ENCODE assay signal across 1 cellular context in the genomic region with DNA sequence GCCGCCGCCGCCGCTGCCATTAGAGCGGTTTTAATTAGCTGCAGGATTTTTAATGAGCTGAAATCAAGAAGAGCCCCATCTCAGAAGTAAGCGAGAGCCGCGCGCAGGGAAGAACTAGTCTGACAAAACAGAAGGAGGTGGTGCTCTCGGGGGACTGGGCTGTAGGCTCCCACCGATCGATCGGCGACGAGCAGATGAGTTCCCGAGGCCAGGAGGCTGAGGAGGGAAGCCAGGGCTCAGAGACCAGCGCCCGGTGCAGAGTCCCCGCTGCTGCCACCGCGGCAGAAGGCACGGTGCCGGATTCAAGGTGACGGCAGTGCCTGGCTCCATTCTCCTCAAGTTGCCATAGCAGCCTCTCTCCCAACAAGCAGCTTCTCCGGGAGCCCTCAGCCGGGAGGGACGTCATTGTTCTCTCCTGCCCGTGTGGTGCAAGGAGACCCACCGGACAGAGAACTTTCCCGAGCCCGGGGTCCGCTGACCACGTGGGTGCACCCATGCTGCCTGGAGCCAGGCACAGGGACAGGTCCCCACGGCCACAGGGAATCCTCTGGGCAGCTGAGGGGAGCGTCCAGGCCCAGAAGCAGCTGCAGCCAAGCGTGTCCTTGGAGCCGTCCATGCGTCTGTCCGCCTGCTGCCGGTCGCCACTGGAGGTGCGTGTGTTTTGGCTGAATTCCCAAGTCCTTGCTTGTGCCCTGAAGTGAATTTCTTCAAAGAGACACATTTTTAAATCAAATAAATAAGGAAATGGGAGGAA.
TF ChIP-seq lines count a peak whose summit lies in the region.

No MANE protein-coding gene starts in this region.

TF ChIP-seq in HEK293, 187 proteins besides CTCF, POLR2A, EP300 and RAD21 (continued from another document and continues in another):
- TF ChIP-seq, protein P1, sequence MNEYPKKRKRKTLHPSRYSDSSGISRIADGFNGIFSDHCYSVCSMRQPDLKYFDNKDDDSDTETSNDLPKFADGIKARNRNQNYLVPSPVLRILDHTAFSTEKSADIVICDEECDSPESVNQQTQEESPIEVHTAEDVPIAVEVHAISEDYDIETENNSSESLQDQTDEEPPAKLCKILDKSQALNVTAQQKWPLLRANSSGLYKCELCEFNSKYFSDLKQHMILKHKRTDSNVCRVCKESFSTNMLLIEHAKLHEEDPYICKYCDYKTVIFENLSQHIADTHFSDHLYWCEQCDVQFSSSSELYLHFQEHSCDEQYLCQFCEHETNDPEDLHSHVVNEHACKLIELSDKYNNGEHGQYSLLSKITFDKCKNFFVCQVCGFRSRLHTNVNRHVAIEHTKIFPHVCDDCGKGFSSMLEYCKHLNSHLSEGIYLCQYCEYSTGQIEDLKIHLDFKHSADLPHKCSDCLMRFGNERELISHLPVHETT (tag by site-specific recombination; IDR thresholded peaks at IDR 0.05) = no peak
- TF ChIP-seq ZNF169 (tag by site-specific recombination; IDR thresholded peaks at IDR 0.05) = no peak
- TF ChIP-seq, protein P2, sequence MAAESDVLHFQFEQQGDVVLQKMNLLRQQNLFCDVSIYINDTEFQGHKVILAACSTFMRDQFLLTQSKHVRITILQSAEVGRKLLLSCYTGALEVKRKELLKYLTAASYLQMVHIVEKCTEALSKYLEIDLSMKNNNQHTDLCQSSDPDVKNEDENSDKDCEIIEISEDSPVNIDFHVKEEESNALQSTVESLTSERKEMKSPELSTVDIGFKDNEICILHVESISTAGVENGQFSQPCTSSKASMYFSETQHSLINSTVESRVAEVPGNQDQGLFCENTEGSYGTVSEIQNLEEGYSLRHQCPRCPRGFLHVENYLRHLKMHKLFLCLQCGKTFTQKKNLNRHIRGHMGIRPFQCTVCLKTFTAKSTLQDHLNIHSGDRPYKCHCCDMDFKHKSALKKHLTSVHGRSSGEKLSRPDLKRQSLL (tag by site-specific recombination; IDR thresholded peaks at IDR 0.05) = no peak
- TF ChIP-seq ZFP37 (tag by site-specific recombination; IDR thresholded peaks at IDR 0.05) = no peak
- TF ChIP-seq ZNF184 (tag by site-specific recombination; IDR thresholded peaks at IDR 0.05) = no peak
- no peak for TF ChIP-seq ZNF175 (tag by site-specific recombination; IDR thresholded peaks at IDR 0.05)
- no peak for TF ChIP-seq ZNF354C (tag by site-specific recombination; IDR thresholded peaks at IDR 0.05; ENCODE audit: borderline replicate concordance, low read depth)
- TF ChIP-seq ZNF792 (tag by site-specific recombination; IDR thresholded peaks at IDR 0.05) = no peak
- TF ChIP-seq YY1 (tag by site-specific recombination; IDR thresholded peaks at IDR 0.05) = no peak
- TF ChIP-seq, protein P3, sequence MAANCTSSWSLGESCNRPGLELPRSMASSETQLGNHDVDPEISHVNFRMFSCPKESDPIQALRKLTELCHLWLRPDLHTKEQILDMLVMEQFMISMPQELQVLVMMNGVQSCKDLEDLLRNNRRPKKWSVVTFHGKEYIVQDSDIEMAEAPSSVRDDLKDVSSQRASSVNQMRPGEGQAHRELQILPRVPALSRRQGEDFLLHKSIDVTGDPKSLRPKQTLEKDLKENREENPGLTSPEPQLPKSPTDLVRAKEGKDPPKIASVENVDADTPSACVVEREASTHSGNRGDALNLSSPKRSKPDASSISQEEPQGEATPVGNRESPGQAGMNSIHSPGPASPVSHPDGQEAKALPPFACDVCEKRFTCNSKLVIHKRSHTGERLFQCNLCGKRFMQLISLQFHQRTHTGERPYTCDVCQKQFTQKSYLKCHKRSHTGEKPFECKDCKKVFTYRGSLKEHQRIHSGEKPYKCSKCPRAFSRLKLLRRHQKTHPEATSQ (tag by site-specific recombination; IDR thresholded peaks at IDR 0.05) = no peak
- TF ChIP-seq, protein P4, sequence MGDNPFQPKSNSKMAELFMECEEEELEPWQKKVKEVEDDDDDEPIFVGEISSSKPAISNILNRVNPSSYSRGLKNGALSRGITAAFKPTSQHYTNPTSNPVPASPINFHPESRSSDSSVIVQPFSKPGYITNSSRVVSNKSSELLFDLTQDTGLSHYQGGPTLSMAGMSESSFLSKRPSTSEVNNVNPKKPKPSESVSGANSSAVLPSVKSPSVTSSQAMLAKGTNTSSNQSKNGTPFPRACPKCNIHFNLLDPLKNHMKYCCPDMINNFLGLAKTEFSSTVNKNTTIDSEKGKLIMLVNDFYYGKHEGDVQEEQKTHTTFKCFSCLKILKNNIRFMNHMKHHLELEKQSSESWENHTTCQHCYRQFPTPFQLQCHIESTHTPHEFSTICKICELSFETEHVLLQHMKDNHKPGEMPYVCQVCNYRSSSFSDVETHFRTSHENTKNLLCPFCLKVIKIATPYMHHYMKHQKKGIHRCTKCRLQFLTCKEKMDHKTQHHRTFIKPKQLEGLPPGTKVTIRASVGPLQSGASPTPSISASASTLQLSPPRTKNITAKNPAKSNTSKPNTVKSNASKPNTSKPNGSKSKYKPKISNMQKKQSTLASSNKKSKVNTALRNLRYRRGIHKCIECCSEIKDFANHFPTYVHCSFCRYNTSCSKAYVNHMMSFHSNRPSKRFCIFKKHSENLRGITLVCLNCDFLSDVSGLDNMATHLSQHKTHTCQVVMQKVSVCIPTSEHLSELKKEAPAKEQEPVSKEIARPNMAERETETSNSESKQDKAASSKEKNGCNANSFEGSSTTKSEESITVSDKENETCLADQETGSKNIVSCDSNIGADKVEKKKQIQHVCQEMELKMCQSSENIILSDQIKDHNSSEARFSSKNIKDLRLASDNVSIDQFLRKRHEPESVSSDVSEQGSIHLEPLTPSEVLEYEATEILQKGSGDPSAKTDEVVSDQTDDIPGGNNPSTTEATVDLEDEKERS (tag by site-specific recombination; IDR thresholded peaks at IDR 0.05) = no peak
- TF ChIP-seq ZNF146 (tag by site-specific recombination; IDR thresholded peaks at IDR 0.05) = no peak
- TF ChIP-seq ZNF776 (tag by site-specific recombination; IDR thresholded peaks at IDR 0.05; ENCODE audit: borderline replicate concordance) = no peak
- TF ChIP-seq, protein P5, sequence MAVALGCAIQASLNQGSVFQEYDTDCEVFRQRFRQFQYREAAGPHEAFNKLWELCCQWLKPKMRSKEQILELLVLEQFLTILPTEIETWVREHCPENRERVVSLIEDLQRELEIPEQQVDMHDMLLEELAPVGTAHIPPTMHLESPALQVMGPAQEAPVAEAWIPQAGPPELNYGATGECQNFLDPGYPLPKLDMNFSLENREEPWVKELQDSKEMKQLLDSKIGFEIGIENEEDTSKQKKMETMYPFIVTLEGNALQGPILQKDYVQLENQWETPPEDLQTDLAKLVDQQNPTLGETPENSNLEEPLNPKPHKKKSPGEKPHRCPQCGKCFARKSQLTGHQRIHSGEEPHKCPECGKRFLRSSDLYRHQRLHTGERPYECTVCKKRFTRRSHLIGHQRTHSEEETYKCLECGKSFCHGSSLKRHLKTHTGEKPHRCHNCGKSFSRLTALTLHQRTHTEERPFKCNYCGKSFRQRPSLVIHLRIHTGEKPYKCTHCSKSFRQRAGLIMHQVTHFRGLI (tag by site-specific recombination; IDR thresholded peaks at IDR 0.05) = no peak; the same call in 1 of the 2 replicates
- TF ChIP-seq ZNF302 (tag by site-specific recombination; IDR thresholded peaks at IDR 0.05; ENCODE audit: low read depth) = no peak
- TF ChIP-seq ZIC2 (tag by site-specific recombination; IDR thresholded peaks at IDR 0.05) = peak; percentile 53
- peak; percentile 25; the same call in 1 of the 2 replicates for TF ChIP-seq ZNF341 (tag by site-specific recombination; IDR thresholded peaks at IDR 0.05; ENCODE audit: low read depth)
- TF ChIP-seq, protein P6, sequence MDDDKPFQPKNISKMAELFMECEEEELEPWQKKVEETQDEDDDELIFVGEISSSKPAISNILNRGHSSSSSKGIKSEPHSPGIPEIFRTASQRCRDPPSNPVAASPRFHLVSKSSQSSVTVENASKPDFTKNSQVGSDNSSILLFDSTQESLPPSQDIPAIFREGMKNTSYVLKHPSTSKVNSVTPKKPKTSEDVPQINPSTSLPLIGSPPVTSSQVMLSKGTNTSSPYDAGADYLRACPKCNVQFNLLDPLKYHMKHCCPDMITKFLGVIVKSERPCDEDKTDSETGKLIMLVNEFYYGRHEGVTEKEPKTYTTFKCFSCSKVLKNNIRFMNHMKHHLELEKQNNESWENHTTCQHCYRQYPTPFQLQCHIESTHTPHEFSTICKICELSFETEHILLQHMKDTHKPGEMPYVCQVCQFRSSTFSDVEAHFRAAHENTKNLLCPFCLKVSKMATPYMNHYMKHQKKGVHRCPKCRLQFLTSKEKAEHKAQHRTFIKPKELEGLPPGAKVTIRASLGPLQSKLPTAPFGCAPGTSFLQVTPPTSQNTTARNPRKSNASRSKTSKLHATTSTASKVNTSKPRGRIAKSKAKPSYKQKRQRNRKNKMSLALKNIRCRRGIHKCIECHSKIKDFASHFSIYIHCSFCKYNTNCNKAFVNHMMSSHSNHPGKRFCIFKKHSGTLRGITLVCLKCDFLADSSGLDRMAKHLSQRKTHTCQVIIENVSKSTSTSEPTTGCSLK (tag by site-specific recombination; IDR thresholded peaks at IDR 0.05) = no peak
- TF ChIP-seq, protein P7, sequence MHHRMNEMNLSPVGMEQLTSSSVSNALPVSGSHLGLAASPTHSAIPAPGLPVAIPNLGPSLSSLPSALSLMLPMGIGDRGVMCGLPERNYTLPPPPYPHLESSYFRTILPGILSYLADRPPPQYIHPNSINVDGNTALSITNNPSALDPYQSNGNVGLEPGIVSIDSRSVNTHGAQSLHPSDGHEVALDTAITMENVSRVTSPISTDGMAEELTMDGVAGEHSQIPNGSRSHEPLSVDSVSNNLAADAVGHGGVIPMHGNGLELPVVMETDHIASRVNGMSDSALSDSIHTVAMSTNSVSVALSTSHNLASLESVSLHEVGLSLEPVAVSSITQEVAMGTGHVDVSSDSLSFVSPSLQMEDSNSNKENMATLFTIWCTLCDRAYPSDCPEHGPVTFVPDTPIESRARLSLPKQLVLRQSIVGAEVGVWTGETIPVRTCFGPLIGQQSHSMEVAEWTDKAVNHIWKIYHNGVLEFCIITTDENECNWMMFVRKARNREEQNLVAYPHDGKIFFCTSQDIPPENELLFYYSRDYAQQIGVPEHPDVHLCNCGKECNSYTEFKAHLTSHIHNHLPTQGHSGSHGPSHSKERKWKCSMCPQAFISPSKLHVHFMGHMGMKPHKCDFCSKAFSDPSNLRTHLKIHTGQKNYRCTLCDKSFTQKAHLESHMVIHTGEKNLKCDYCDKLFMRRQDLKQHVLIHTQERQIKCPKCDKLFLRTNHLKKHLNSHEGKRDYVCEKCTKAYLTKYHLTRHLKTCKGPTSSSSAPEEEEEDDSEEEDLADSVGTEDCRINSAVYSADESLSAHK (tag by site-specific recombination; IDR thresholded peaks at IDR 0.05) = no peak
- TF ChIP-seq SCRT1 (tag by site-specific recombination; IDR thresholded peaks at IDR 0.05; ENCODE audit: borderline replicate concordance) = no peak
- TF ChIP-seq, protein P8, sequence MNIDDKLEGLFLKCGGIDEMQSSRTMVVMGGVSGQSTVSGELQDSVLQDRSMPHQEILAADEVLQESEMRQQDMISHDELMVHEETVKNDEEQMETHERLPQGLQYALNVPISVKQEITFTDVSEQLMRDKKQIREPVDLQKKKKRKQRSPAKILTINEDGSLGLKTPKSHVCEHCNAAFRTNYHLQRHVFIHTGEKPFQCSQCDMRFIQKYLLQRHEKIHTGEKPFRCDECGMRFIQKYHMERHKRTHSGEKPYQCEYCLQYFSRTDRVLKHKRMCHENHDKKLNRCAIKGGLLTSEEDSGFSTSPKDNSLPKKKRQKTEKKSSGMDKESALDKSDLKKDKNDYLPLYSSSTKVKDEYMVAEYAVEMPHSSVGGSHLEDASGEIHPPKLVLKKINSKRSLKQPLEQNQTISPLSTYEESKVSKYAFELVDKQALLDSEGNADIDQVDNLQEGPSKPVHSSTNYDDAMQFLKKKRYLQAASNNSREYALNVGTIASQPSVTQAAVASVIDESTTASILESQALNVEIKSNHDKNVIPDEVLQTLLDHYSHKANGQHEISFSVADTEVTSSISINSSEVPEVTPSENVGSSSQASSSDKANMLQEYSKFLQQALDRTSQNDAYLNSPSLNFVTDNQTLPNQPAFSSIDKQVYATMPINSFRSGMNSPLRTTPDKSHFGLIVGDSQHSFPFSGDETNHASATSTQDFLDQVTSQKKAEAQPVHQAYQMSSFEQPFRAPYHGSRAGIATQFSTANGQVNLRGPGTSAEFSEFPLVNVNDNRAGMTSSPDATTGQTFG (tag by site-specific recombination; IDR thresholded peaks at IDR 0.05; ENCODE audit: borderline replicate concordance) = no peak
- no peak for TF ChIP-seq ZNF24 (tag by site-specific recombination; IDR thresholded peaks at IDR 0.05)
- TF ChIP-seq, protein P9, sequence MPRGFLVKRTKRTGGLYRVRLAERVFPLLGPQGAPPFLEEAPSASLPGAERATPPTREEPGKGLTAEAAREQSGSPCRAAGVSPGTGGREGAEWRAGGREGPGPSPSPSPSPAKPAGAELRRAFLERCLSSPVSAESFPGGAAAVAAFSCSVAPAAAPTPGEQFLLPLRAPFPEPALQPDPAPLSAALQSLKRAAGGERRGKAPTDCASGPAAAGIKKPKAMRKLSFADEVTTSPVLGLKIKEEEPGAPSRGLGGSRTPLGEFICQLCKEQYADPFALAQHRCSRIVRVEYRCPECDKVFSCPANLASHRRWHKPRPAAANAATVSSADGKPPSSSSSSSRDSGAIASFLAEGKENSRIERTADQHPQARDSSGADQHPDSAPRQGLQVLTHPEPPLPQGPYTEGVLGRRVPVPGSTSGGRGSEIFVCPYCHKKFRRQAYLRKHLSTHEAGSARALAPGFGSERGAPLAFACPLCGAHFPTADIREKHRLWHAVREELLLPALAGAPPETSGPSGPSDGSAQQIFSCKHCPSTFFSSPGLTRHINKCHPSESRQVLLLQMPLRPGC (tag by site-specific recombination; IDR thresholded peaks at IDR 0.05) = no peak
- TF ChIP-seq GLIS2 (tag by site-specific recombination; IDR thresholded peaks at IDR 0.05) = peak; percentile 92
- TF ChIP-seq, protein P10, sequence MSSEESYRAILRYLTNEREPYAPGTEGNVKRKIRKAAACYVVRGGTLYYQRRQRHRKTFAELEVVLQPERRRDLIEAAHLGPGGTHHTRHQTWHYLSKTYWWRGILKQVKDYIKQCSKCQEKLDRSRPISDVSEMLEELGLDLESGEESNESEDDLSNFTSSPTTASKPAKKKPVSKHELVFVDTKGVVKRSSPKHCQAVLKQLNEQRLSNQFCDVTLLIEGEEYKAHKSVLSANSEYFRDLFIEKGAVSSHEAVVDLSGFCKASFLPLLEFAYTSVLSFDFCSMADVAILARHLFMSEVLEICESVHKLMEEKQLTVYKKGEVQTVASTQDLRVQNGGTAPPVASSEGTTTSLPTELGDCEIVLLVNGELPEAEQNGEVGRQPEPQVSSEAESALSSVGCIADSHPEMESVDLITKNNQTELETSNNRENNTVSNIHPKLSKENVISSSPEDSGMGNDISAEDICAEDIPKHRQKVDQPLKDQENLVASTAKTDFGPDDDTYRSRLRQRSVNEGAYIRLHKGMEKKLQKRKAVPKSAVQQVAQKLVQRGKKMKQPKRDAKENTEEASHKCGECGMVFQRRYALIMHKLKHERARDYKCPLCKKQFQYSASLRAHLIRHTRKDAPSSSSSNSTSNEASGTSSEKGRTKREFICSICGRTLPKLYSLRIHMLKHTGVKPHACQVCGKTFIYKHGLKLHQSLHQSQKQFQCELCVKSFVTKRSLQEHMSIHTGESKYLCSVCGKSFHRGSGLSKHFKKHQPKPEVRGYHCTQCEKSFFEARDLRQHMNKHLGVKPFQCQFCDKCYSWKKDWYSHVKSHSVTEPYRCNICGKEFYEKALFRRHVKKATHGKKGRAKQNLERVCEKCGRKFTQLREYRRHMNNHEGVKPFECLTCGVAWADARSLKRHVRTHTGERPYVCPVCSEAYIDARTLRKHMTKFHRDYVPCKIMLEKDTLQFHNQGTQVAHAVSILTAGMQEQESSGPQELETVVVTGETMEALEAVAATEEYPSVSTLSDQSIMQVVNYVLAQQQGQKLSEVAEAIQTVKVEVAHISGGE (tag by site-specific recombination; conservative IDR thresholded peaks at IDR 0.05; ENCODE audit: low read depth) = no peak
- TF ChIP-seq ZNF350 (tag by site-specific recombination; IDR thresholded peaks at IDR 0.05) = no peak
- TF ChIP-seq ZBTB21 (tag by site-specific recombination; IDR thresholded peaks at IDR 0.05) = no peak
- TF ChIP-seq ZFP69B (tag by site-specific recombination; IDR thresholded peaks at IDR 0.05) = no peak
- no peak for TF ChIP-seq ZNF112 (tag by site-specific recombination; IDR thresholded peaks at IDR 0.05)
- no peak for TF ChIP-seq ZNF670 (tag by site-specific recombination; IDR thresholded peaks at IDR 0.05; ENCODE audit: low read depth)
- no peak for TF ChIP-seq TRIM28 (IDR thresholded peaks at IDR 0.05; ENCODE audit: borderline replicate concordance, low read length)
